ENCODE assay signal across 24 cellular contexts in the genomic region with DNA sequence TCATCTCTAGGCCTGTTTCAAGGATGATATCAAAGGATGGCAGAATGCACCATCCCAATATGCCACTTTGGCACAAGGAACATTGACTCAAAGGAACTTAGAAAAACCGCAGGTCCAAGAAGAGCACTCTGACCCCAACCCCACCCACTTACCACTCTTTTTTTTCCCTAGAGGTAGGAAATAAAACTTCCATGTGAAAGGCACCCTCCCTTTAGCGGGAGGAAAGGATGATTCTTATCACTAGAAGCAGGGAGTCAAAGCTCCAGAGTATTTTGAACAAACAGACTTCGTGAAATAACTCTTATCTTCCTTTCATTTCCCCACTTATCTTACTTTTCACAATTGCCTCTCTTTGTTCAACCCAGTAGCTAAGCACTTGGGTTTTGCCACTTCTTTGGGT.
"Had no signal": no experiment of that assay in that cellular context is flagged by ENCODE, and none has a peak within 500 bp of the region (broad histone marks: within the 10 kb centered on the region; RNA-seq: fewer than 3 reads in every experiment).

No MANE protein-coding gene starts in this region.

- H3K36me3 ChIP-seq: breast epithelium, esophagus squamous epithelium, neural progenitor cell, tibial nerve had no signal

- H3K27me3 ChIP-seq: breast epithelium, neural progenitor cell, tibial nerve had no signal

- H3K4me1 Mint-ChIP-seq: activated CD4-positive, alpha-beta memory T cell treated with anti-CD3 and anti-CD28 coated beads, Interleukin-2, amount 10 ng/mL, durations not matched to agents 7 days and 5 days; activated CD4-positive, alpha-beta T cell treated with anti-CD3 and anti-CD28 coated beads, Interleukin-2, amount 10 ng/mL, durations not matched to agents 7 days and 5 days; activated T-helper 17 cell treated with anti-CD3 and anti-CD28 coated beads, Interleukin-2, amount 50 U/mL, for 72 hours; naive thymus-derived CD8-positive, alpha-beta T cell; WTC11 had no signal

- H3K4me3 Mint-ChIP-seq: activated CD4-positive, alpha-beta memory T cell treated with anti-CD3 and anti-CD28 coated beads, Interleukin-2, amount 10 ng/mL, durations not matched to agents 7 days and 5 days; activated CD4-positive, alpha-beta T cell treated with anti-CD3 and anti-CD28 coated beads, Interleukin-2, amount 10 ng/mL, durations not matched to agents 7 days and 5 days; activated T-cell treated with anti-CD3 and anti-CD28 coated beads, Interleukin-2, amount 50 U/mL, for 24 hours; activated T-helper 17 cell treated with anti-CD3 and anti-CD28 coated beads, Interleukin-2, amount 50 U/mL, for 72 hours; naive thymus-derived CD8-positive, alpha-beta T cell; neural progenitor cell; T-helper 2 cell treated with Interferon-gamma antibody and Interleukin-4, amounts not matched to agents 5 μg/mL and 100 μg/mL, for 36 hours; WTC11 had no signal

- H3K4me1 ChIP-seq: breast epithelium, neural progenitor cell, tibial nerve had no signal

- ATAC-seq: activated T-helper 17 cell treated with anti-CD3 and anti-CD28 coated beads, Interleukin-2, amount 50 U/mL, for 72 hours; left cardiac atrium; naive thymus-derived CD8-positive, alpha-beta T cell; WTC11 had no signal

- H3K4me2 ChIP-seq: neural progenitor cell had no signal

- H3K9ac ChIP-seq: neural progenitor cell had no signal

- H3K27ac ChIP-seq: breast epithelium, epithelial cell of prostate, esophagus squamous epithelium, neural progenitor cell, tibial nerve had no signal

- DNase-seq: activated CD4-positive, alpha-beta memory T cell treated with anti-CD3 and anti-CD28 coated beads, Interleukin-2, amount 10 ng/mL, durations not matched to agents 7 days and 5 days; activated CD4-positive, alpha-beta T cell treated with anti-CD3 and anti-CD28 coated beads for 1 hour; activated CD4-positive, alpha-beta T cell treated with anti-CD3 and anti-CD28 coated beads, Interleukin-2, amount 10 ng/mL, durations not matched to agents 7 days and 5 days; activated CD8-positive, alpha-beta memory T cell treated with anti-CD3 and anti-CD28 coated beads, Interleukin-2, amount 50 U/mL, for 48 hours; activated gamma-delta T cell treated with Interleukin-2 at 50 U/mL for 16 hours; activated naive CD4-positive, alpha-beta T cell treated with anti-CD3 and anti-CD28 coated beads, Interleukin-2, amount 50 U/mL, for 16 hours; activated T-cell treated with anti-CD3 and anti-CD28 coated beads, Interleukin-2, amount 50 U/mL, for 24 hours; central memory CD4-positive, alpha-beta T cell; esophagus squamous epithelium; islet precursor cell; left cardiac atrium; mammary epithelial cell; naive thymus-derived CD8-positive, alpha-beta T cell; occipital lobe; right cardiac atrium; stimulated activated naive CD4-positive, alpha-beta T cell treated with Interleukin-2 at 50 U/mL for 16 hours; T-helper 1 cell had no signal

- H3K4me3 ChIP-seq: breast epithelium, esophagus squamous epithelium, neural progenitor cell, tibial nerve had no signal

- H3K27ac Mint-ChIP-seq: activated CD4-positive, alpha-beta memory T cell treated with anti-CD3 and anti-CD28 coated beads, Interleukin-2, amount 10 ng/mL, durations not matched to agents 7 days and 5 days; activated CD4-positive, alpha-beta T cell treated with anti-CD3 and anti-CD28 coated beads, Interleukin-2, amount 10 ng/mL, durations not matched to agents 7 days and 5 days; activated T-cell treated with anti-CD3 and anti-CD28 coated beads, Interleukin-2, amount 50 U/mL, for 24 hours; activated T-helper 17 cell treated with anti-CD3 and anti-CD28 coated beads, Interleukin-2, amount 50 U/mL, for 72 hours; naive thymus-derived CD8-positive, alpha-beta T cell; T-helper 2 cell treated with Interferon-gamma antibody and Interleukin-4, amounts not matched to agents 5 μg/mL and 100 μg/mL, for 36 hours; WTC11 had no signal
